Comparison of ENCODE assay signal across 14 cellular contexts in the genomic region with DNA sequence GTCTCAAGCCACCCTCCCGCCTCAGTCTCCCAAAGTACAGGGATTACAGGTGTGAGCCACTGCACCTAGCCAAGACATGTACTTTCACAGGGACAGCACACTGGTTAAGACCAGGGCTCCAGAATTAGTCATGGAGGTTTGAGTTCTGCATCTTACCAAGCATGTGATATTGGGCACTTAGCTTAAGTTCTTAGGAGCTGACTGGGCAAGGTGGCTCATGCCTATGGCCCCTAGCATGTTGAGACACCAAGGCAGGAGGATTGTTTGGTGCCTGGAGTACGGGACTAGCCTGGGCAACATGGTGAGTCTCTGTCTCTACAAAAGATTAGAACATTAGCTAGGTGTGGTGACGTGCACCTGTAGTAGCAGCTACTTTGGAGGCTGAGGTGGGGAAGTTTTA. TPM values are rescaled to one million over a fixed set of nuclear protein-coding genes. Genes with fewer than 3 reads are reported as not detected.
DNase-seq lines count a peak whose midpoint lies in the region; TF ChIP-seq lines count a peak whose summit lies in the region.
"Had no signal": no experiment of that assay in that cellular context is flagged by ENCODE, and none has a peak within 500 bp of the region (broad histone marks: within the 10 kb centered on the region; RNA-seq: fewer than 3 reads in every experiment).

No MANE protein-coding gene starts in this region.

- peaks cover 14% of the 10 kb centered on the region for H3K27me3 Mint-ChIP-seq in brain
- peaks cover 4% of the 10 kb centered on the region for H3K27me3 Mint-ChIP-seq in nephron (ENCODE audit: low read depth)
- H3K27me3 Mint-ChIP-seq in mesothelial cell of epicardium (ENCODE audit: low read depth): no peaks in the 10 kb centered on the region

- no peak overlapping the region for H3K27ac ChIP-seq in epithelial cell of prostate
- H3K27ac ChIP-seq in brain microvascular endothelial cell: no peak overlapping the region
- H3K27ac ChIP-seq in A673 (ENCODE audit: low read depth, low read length, poor library complexity, severe bottlenecking): no peak overlapping the region
- H3K27ac ChIP-seq: C4-2B, HL-60 had no signal

- no peak overlapping the region for H3K27ac Mint-ChIP-seq in brain
- H3K27ac Mint-ChIP-seq in nephron: peak overlapping the region in 2 of 3 experiments; percentile 48 to 63
- no peak overlapping the region for H3K27ac Mint-ChIP-seq in mesothelial cell of epicardium

- in situ Hi-C loops in brain microvascular endothelial cell (cut with HindIII; ENCODE audit: low pct_ligation_motif_present, low sequenced_read_pairs): no loop called here

- H3K4me1 Mint-ChIP-seq in brain: peaks cover 22% of the 10 kb centered on the region
- H3K4me1 Mint-ChIP-seq in nephron: peaks cover 9% of the 10 kb centered on the region
- H3K4me1 Mint-ChIP-seq in mesothelial cell of epicardium: peaks cover 19% of the 10 kb centered on the region

- H3K9me3 ChIP-seq in A673 (ENCODE audit: low read depth, low read length, poor library complexity, severe bottlenecking): no peaks in the 10 kb centered on the region
- H3K9me3 ChIP-seq: HAP-1 had no signal

- TF ChIP-seq CTCF in GM12865 (IDR thresholded peaks at IDR 0.05; ENCODE audit: insufficient read depth, low read depth, low read length, missing control alignments) (no peak), brain (conservative IDR thresholded peaks at IDR 0.05) (no peak), nephron (IDR thresholded peaks at IDR 0.05; ENCODE audit: unreplicated experiment in 3 of 3) (no peak), brain microvascular endothelial cell (IDR thresholded peaks at IDR 0.05; ENCODE audit: low read depth, low read length, missing control alignments) (no peak), mesothelial cell of epicardium (IDR thresholded peaks at IDR 0.05; ENCODE audit: unreplicated experiment) (no peak), A673 (conservative IDR thresholded peaks at IDR 0.05; ENCODE audit: low read depth, low read length) (no peak)

- CTCF ChIA-PET in A673 (lab: Charles Lee): no interaction called here

- intact Hi-C loops in A673 (cut with micrococcal nuclease; ENCODE audit: unreplicated experiment): no loop called here

- H3K27me3 ChIP-seq in brain microvascular endothelial cell (replicated peaks) (no peaks in the 10 kb centered on the region), A673 (replicated peaks; ENCODE audit: insufficient read depth, low read depth, low read length, poor library complexity) (no peaks in the 10 kb centered on the region)

- no peaks in the 10 kb centered on the region for H3K9me3 Mint-ChIP-seq in brain
- no peaks in the 10 kb centered on the region for H3K9me3 Mint-ChIP-seq in nephron
- no peaks in the 10 kb centered on the region for H3K9me3 Mint-ChIP-seq in mesothelial cell of epicardium

- no TSS peak for BruUV-seq in A673 (replicated peaks; lab: Mats Ljungman, UMichigan)

- peaks cover 10% of the 10 kb centered on the region for H3K4me1 ChIP-seq in A673 (ENCODE audit: insufficient read depth, low read length, poor library complexity, severe bottlenecking)

- peak overlapping the region in 3 of 5 experiments; percentile 40 to 70 (median 58) for H3K4me3 Mint-ChIP-seq in brain
- peak overlapping the region in 2 of 3 experiments; percentile 20 to 54 for H3K4me3 Mint-ChIP-seq in nephron
- H3K4me3 Mint-ChIP-seq in mesothelial cell of epicardium: no peak overlapping the region

- POLR2A ChIA-PET in A673 (lab: Charles Lee; ENCODE audit: low non-redundant PET): no interaction called here

- DNase-seq in GM12865 (ENCODE audit: low read depth) (peak; percentile 39), epithelial cell of prostate (ENCODE audit: low read depth, low spot score) (peak; percentile 64), NK-92 (lab: John Stamatoyannopoulos, UW; ENCODE audit: unreplicated experiment) (no peak), brain microvascular endothelial cell (no peak), mesothelial cell of epicardium (ENCODE audit: low spot score in 2 of 2, unreplicated experiment in 2 of 2) (no peak), A673 (ENCODE audit: low spot score) (no peak)
- DNase-seq: AML-193; CD4-positive, alpha-beta memory T cell; DMS79 treated with DMSO at 0.1 percent for 48 hours had no signal

- H3K36me3 Mint-ChIP-seq in brain (peaks cover 3% of the 10 kb centered on the region), nephron (ENCODE audit: low read depth) (no peaks in the 10 kb centered on the region), mesothelial cell of epicardium (no peaks in the 10 kb centered on the region)

- H3K36me3 ChIP-seq in brain microvascular endothelial cell (replicated peaks) (no peaks in the 10 kb centered on the region), A673 (ENCODE audit: insufficient read depth, low read length, poor library complexity, severe bottlenecking) (no peaks in the 10 kb centered on the region)

- no peak overlapping the region for H3K4me3 ChIP-seq in GM12865 (ENCODE audit: low read depth, low read length)
- H3K4me3 ChIP-seq in brain microvascular endothelial cell (ENCODE audit: low read depth, low read length): no peak overlapping the region
- no peak overlapping the region for H3K4me3 ChIP-seq in A673 (ENCODE audit: low read depth, low read length, poor library complexity, severe bottlenecking)
- H3K4me3 ChIP-seq: HAP-1 had no signal

RNA-seq across cellular contexts. Expression of a gene that starts 2.6 kb away (rescaled TPM):
- polyA plus RNA-seq in brain (ENCODE audit: insufficient read depth, low read depth, low replicate concordance): 9.2 TPM
- 12.2 to 15.4 TPM (median 13.9 TPM) in 3 replicates for total RNA-seq in mesothelial cell of epicardium
- total RNA-seq in A673 (2021): 9.9 and 13.6 TPM in 2 replicates

Comparison
In these comparisons a context has a peak if more than half of its experiments do, and no peak if none do; other contexts are left out.
1. DNase-seq: peak in GM12865 (single experiment) and epithelial cell of prostate (single experiment); none in NK-92 (single experiment), brain microvascular endothelial cell (single experiment), mesothelial cell of epicardium (0 of 2) and A673 (single experiment).
2. H3K27ac Mint-ChIP-seq: peak in nephron (2 of 3); none in brain (0 of 5) and mesothelial cell of epicardium (single experiment).